7 cellular contexts compared by ENCODE assay signal in genomic region chr4:121462660-121463261, GRCh38.
A peak's percentile ranks its signal among the peaks of the same experiment; 100 is the strongest.
DNase-seq lines count a peak whose midpoint lies in the region; ATAC-seq lines count a peak whose summit lies in the region.

No MANE protein-coding gene starts in this region.

- no peaks in the 10 kb centered on the region for H3K36me3 Mint-ChIP-seq in immature natural killer cell

- H3K27ac Mint-ChIP-seq in immature natural killer cell = no peak overlapping the region

- peaks cover 4 to 10% (median 8%) of the 10 kb centered on the region in 3 donors for H3K27me3 Mint-ChIP-seq in immature natural killer cell (ENCODE audit: low read depth in 3 of 3)

- H3K4me3 Mint-ChIP-seq in immature natural killer cell = no peak overlapping the region

- peak; percentile 80 for DNase-seq in ELR (ENCODE audit: low read depth)
- peak; percentile 15 for DNase-seq in NOMO-1 treated with dmso at 0.1 percent for 144 hours (lab: John Stamatoyannopoulos, UW; ENCODE audit: unreplicated experiment)
- DNase-seq in astrocyte of the hippocampus (ENCODE audit: low read depth, low spot score) = peak; percentile 76
- DNase-seq in immature natural killer cell = peak in 2 of 3 donors; percentile 22 to 36
- DNase-seq in stimulated activated CD4-positive, alpha-beta T cell treated with anti-CD3 and anti-CD28 coated beads, TNF-alpha, amount 100 ng/mL, for 24 hours (ENCODE audit: low read depth in 3 of 3) = peak in 2 of 3 experiments; percentile 6

- no peaks in the 10 kb centered on the region for H3K4me1 Mint-ChIP-seq in immature natural killer cell

- ATAC-seq in GM19372 (IDR thresholded peaks at IDR 0.05; ENCODE audit: low read depth, unreplicated experiment) = peak; percentile 86
- ATAC-seq in HG03175 (IDR thresholded peaks at IDR 0.05; ENCODE audit: unreplicated experiment) = peak; percentile 94

- H3K9me3 Mint-ChIP-seq in immature natural killer cell = peaks cover 5 to 14% (median 9%) of the 10 kb centered on the region in 6 donors

Comparison
In these comparisons a context has a peak if more than half of its experiments do, and no peak if none do; other contexts are left out.
1. Peak in every context shown above with its lines: DNase-seq and ATAC-seq.
2. DNase-seq: peak in every context shown above with its lines; median percentile 80 in ELR; 76 in astrocyte of the hippocampus; 29 in immature natural killer cell; 15 in NOMO-1 treated with dmso at 0.1 percent for 144 hours; 6 in stimulated activated CD4-positive, alpha-beta T cell treated with anti-CD3 and anti-CD28 coated beads, TNF-alpha, amount 100 ng/mL, for 24 hours.